1 cellular context compared by ENCODE assay signal in genomic region chr6:79170915-79171314, GRCh38.
TF ChIP-seq lines count a peak whose summit lies in the region.

No MANE protein-coding gene starts in this region.

TF ChIP-seq in Ishikawa, 13 proteins besides CTCF, POLR2A, EP300 and RAD21 (continued from another document):
- TF ChIP-seq, protein P1, sequence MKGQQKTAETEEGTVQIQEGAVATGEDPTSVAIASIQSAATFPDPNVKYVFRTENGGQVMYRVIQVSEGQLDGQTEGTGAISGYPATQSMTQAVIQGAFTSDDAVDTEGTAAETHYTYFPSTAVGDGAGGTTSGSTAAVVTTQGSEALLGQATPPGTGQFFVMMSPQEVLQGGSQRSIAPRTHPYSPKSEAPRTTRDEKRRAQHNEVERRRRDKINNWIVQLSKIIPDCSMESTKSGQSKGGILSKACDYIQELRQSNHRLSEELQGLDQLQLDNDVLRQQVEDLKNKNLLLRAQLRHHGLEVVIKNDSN (IDR thresholded peaks at IDR 0.05): no peak
